In genomic region chr19:55384576-55385235, GRCh38 we compare ENCODE assay signal across 1 cellular context.
TF ChIP-seq lines count a peak whose summit lies in the region.

No MANE protein-coding gene starts in this region.

TF ChIP-seq in endothelial cell of umbilical vein, 7 proteins besides CTCF, POLR2A, EP300 and RAD21:
- TF ChIP-seq MYC (IDR thresholded peaks at IDR 0.05; ENCODE audit: low read depth, low read length) (no peak), POLR2AphosphoS5 (IDR thresholded peaks at IDR 0.05; ENCODE audit: insufficient read depth, low read depth, low read length) (no peak), EZH2 (IDR thresholded peaks at IDR 0.05; ENCODE audit: borderline replicate concordance, low read depth, low read length, severe bottlenecking) (no peak), GATA2 (IDR thresholded peaks at IDR 0.05; ENCODE audit: insufficient read depth, insufficient read length, low read depth, low read length) (no peak), JUN (IDR thresholded peaks at IDR 0.05; ENCODE audit: borderline replicate concordance, insufficient read depth, insufficient read length, low read depth) (no peak), FOS (IDR thresholded peaks at IDR 0.05; ENCODE audit: borderline replicate concordance, insufficient read depth, low read length) (no peak)
- TF ChIP-seq, protein P1, sequence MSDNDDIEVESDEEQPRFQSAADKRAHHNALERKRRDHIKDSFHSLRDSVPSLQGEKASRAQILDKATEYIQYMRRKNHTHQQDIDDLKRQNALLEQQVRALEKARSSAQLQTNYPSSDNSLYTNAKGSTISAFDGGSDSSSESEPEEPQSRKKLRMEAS (IDR thresholded peaks at IDR 0.05; ENCODE audit: insufficient read depth, insufficient read length): no peak
